20 cellular contexts compared by ENCODE assay signal in genomic region chrX:48969471-48969870, GRCh38.
"Had no signal": no experiment of that assay in that cellular context is flagged by ENCODE, and none has a peak within 500 bp of the region (broad histone marks: within the 10 kb centered on the region; RNA-seq: fewer than 3 reads in every experiment).

No MANE protein-coding gene starts in this region.

- DNase-seq: colonic mucosa; cortex of kidney; dermis blood vessel endothelial cell; dorsolateral prefrontal cortex; effector CD4-positive, alpha-beta T cell; effector CD8-positive, alpha-beta T cell; effector memory CD4-positive, alpha-beta T cell; effector memory CD8-positive, alpha-beta T cell; endodermal cell; erythroblast; esophagus squamous epithelium; foreskin fibroblast; foreskin keratinocyte; foreskin melanocyte; gastrocnemius medialis; glutamatergic neuron; head of caudate nucleus; heart left ventricle; heart right ventricle had no signal

- H3K4me3 Mint-ChIP-seq: dendritic cell treated with granulocyte-macrophage colony-stimulating factor and Interleukin-4, amounts not matched to agents 40 ng/mL and 50 ng/mL, for 4 days; effector memory CD8-positive, alpha-beta T cell; endodermal cell had no signal

- H3K27ac Mint-ChIP-seq: endodermal cell had no signal

- H3K4me1 Mint-ChIP-seq: endodermal cell had no signal

- H3K27me3 Mint-ChIP-seq: effector memory CD8-positive, alpha-beta T cell had no signal

- H3K9me3 Mint-ChIP-seq: dendritic cell treated with granulocyte-macrophage colony-stimulating factor and Interleukin-4, amounts not matched to agents 40 ng/mL and 50 ng/mL, for 4 days; effector memory CD8-positive, alpha-beta T cell had no signal
